In the genomic region with DNA sequence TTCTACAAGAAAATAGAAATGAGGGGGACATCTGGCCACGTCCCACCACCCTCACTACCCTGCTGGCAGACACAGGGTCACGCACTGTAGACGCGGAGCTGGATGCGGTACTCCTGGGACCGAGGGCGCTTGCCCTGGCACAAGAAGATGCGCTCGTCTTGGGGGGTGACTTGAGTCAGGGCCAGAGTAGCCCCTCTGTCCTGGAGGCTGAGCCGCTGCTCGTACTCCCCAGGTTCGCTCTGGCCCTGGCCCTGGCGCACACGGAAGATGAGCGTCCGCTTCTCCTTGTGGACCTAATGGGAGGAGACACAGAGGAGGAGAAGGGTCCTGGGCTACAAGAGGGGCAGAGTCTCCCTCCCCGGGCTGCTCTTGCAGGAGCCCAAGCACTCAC, we compare ENCODE assay signal across 8 cellular contexts. TPM values are rescaled to one million over a fixed set of nuclear protein-coding genes. Genes with fewer than 3 reads are reported as not detected.
DNase-seq lines count a peak whose midpoint lies in the region; ATAC-seq and TF ChIP-seq lines count a peak whose summit lies in the region.
"Had no signal": no experiment of that assay in that cellular context is flagged by ENCODE, and none has a peak within 500 bp of the region (broad histone marks: within the 10 kb centered on the region; RNA-seq: fewer than 3 reads in every experiment).

No MANE protein-coding gene starts in this region.

- H3K4me1 ChIP-seq in HUES64 (ENCODE audit: insufficient read depth, low read length) (peaks cover 32% of the 10 kb centered on the region), subcutaneous abdominal adipose tissue (ENCODE audit: control insufficient read depth in 5 of 5, insufficient read depth in 5 of 5, low read length in 5 of 5) (peaks cover 12 to 96% (median 80%) of the 10 kb centered on the region in 5 donors)

- H3K36me3 ChIP-seq in HUES64 (ENCODE audit: insufficient read depth, low read length) (peaks cover 38% of the 10 kb centered on the region), kidney epithelial cell (ENCODE audit: control insufficient read depth, insufficient read depth, low read length) (peaks cover 2% of the 10 kb centered on the region), subcutaneous abdominal adipose tissue (ENCODE audit: control insufficient read depth in 5 of 5, insufficient read depth in 5 of 5, low read length in 5 of 5) (peaks cover 3 to 52% (median 46%) of the 10 kb centered on the region in 5 donors)

- peaks cover 31% of the 10 kb centered on the region for H3K4me1 Mint-ChIP-seq in activated CD8-positive, alpha-beta T cell treated with anti-CD3 and anti-CD28 coated beads, Interleukin-2, amount 10 ng/mL, durations not matched to agents 7 days and 5 days (ENCODE audit: low read depth)

- H3K9me3 Mint-ChIP-seq in activated CD8-positive, alpha-beta T cell treated with anti-CD3 and anti-CD28 coated beads, Interleukin-2, amount 10 ng/mL, durations not matched to agents 7 days and 5 days (ENCODE audit: insufficient read depth), result no peaks in the 10 kb centered on the region

- CTCF ChIA-PET in activated CD8-positive, alpha-beta T cell treated with anti-CD3 and anti-CD28 coated beads, Interleukin-2, amount 10 ng/mL, durations not matched to agents 7 days and 5 days (lab: Charles Lee), result interaction anchor here (0.8 to 2.4 kb wide), 7 partner anchors 9 to 109 kb away, joined by 3 to 11 read pairs (median 4); partner anchors contain the start of gene CBL

- H3K9ac ChIP-seq in HUES64 (ENCODE audit: low read depth, low read length) (peak overlapping the region; percentile 39; the same call in 1 of the 2 replicates), subcutaneous abdominal adipose tissue (ENCODE audit: low read length in 5 of 5) (peak overlapping the region; percentile 80 to 91 (median 87))

- WGBS in HUES64, result 84% methylated on average over 17 of the region's 17 CpGs

- peak overlapping the region; percentile 70 for H3K4me3 ChIP-seq in HUES64 (ENCODE audit: low read length)
- peak overlapping the region; percentile 75 for H3K4me3 ChIP-seq in kidney epithelial cell (ENCODE audit: low read depth, low read length)
- peak overlapping the region; percentile 71 to 82 (median 77) for H3K4me3 ChIP-seq in subcutaneous abdominal adipose tissue (ENCODE audit: low read depth in 1 of 5, low read length in 5 of 5)
- H3K4me3 ChIP-seq: SK-N-MC had no signal

- no peak for ATAC-seq in activated CD8-positive, alpha-beta T cell treated with anti-CD3 and anti-CD28 coated beads, Interleukin-2, amount 10 ng/mL, durations not matched to agents 7 days and 5 days

- H3K27ac Mint-ChIP-seq in activated CD8-positive, alpha-beta T cell treated with anti-CD3 and anti-CD28 coated beads, Interleukin-2, amount 10 ng/mL, durations not matched to agents 7 days and 5 days, result no peak overlapping the region

- POLR2A ChIA-PET in activated CD8-positive, alpha-beta T cell treated with anti-CD3 and anti-CD28 coated beads, Interleukin-2, amount 10 ng/mL, durations not matched to agents 7 days and 5 days (lab: Charles Lee), result interaction anchor here (0.8 to 1.5 kb wide), 2 partner anchors 109 to 247 kb away, joined by 3 to 5 read pairs; partner anchors contain the start of genes CBL and VPS11

- peak overlapping the region; percentile 50 for H3K4me3 Mint-ChIP-seq in activated CD8-positive, alpha-beta T cell treated with anti-CD3 and anti-CD28 coated beads, Interleukin-2, amount 10 ng/mL, durations not matched to agents 7 days and 5 days

- H3K27me3 Mint-ChIP-seq in activated CD8-positive, alpha-beta T cell treated with anti-CD3 and anti-CD28 coated beads, Interleukin-2, amount 10 ng/mL, durations not matched to agents 7 days and 5 days (ENCODE audit: low read depth), result peaks cover 19% of the 10 kb centered on the region

- TF ChIP-seq CTCF in kidney epithelial cell (IDR thresholded peaks at IDR 0.05; ENCODE audit: insufficient read depth, low read length, poor library complexity, severe bottlenecking), result no peak

- H3K27me3 ChIP-seq in HUES64 (ENCODE audit: insufficient read depth, low read length) (peaks cover 34% of the 10 kb centered on the region), kidney epithelial cell (ENCODE audit: control insufficient read depth, insufficient read depth, low read length) (no peaks in the 10 kb centered on the region), subcutaneous abdominal adipose tissue (ENCODE audit: control insufficient read depth in 5 of 5, insufficient read depth in 4 of 5, low read length in 5 of 5) (peaks cover 0 to 7% (median 6%) of the 10 kb centered on the region in 5 donors)

- H3K27ac ChIP-seq in HUES64 (ENCODE audit: low read depth, low read length) (no peak overlapping the region), subcutaneous abdominal adipose tissue (ENCODE audit: low read depth, low read length) (peak overlapping the region; percentile 95)
- H3K27ac ChIP-seq: SK-N-MC had no signal

- no peaks in the 10 kb centered on the region for H3K9me3 ChIP-seq in HUES64 (ENCODE audit: insufficient read depth, low read depth, low read length)
- H3K9me3 ChIP-seq in subcutaneous abdominal adipose tissue (ENCODE audit: control insufficient read depth in 5 of 5, low read length in 5 of 5), result no peaks in the 10 kb centered on the region

- no peak for DNase-seq in activated CD8-positive, alpha-beta T cell treated with anti-CD3 and anti-CD28 coated beads, Interleukin-2, amount 10 ng/mL, durations not matched to agents 7 days and 5 days
- DNase-seq in kidney epithelial cell (ENCODE audit: low read depth), result no peak
- no peak for DNase-seq in T-helper 1 cell
- DNase-seq in HK-2 (ENCODE audit: unreplicated experiment), result no peak
- DNase-seq in NCI-H1092 treated with DMSO at 0.1 percent for 48 hours (lab: John Stamatoyannopoulos, UW), result no peak

- no peaks in the 10 kb centered on the region for H3K36me3 Mint-ChIP-seq in activated CD8-positive, alpha-beta T cell treated with anti-CD3 and anti-CD28 coated beads, Interleukin-2, amount 10 ng/mL, durations not matched to agents 7 days and 5 days (ENCODE audit: low read depth)

RNA-seq across cellular contexts. Expression of gene MCAM, which starts 2.2 kb away (rescaled TPM):
- polyA plus RNA-seq in HUES64 (2013, experiment 1 of 2), result 13.1 TPM
- polyA plus RNA-seq in HUES64 (2013, experiment 2 of 2), result 12.7 TPM
- total RNA-seq in activated CD8-positive, alpha-beta T cell treated with anti-CD3 and anti-CD28 coated beads, Interleukin-2, amount 10 ng/mL, durations not matched to agents 7 days and 5 days, result 1 to 10 TPM; 2.9 to 4.4 TPM
- 563 and 601 TPM in 2 replicates for total RNA-seq in kidney epithelial cell

RNA-seq across cellular contexts. Expression of gene RNF26, which starts 19.6 kb away (rescaled TPM):
- polyA plus RNA-seq in HUES64 (2013, experiment 1 of 2), result 43.1 TPM
- 56.8 TPM for polyA plus RNA-seq in HUES64 (2013, experiment 2 of 2)
- 10 to 100 TPM; 40.5 to 41.8 TPM for total RNA-seq in activated CD8-positive, alpha-beta T cell treated with anti-CD3 and anti-CD28 coated beads, Interleukin-2, amount 10 ng/mL, durations not matched to agents 7 days and 5 days
- total RNA-seq in kidney epithelial cell, result 17.8 and 20.5 TPM in 2 replicates

RNA-seq across cellular contexts. Expression of gene C1QTNF5, which starts 25.9 kb away (rescaled TPM):
- 1.1 TPM for polyA plus RNA-seq in HUES64 (2013, experiment 1 of 2)
- polyA plus RNA-seq in HUES64 (2013, experiment 2 of 2), result 2.3 TPM
- total RNA-seq in activated CD8-positive, alpha-beta T cell treated with anti-CD3 and anti-CD28 coated beads, Interleukin-2, amount 10 ng/mL, durations not matched to agents 7 days and 5 days, result not detected
- total RNA-seq in kidney epithelial cell, result 2.9 and 6.2 TPM in 2 replicates

RNA-seq across cellular contexts. Expression of gene MFRP, which starts 31.8 kb away (rescaled TPM):
- polyA plus RNA-seq in HUES64 (2013, experiment 1 of 2), result not detected
- not detected for polyA plus RNA-seq in HUES64 (2013, experiment 2 of 2)
- not detected for total RNA-seq in activated CD8-positive, alpha-beta T cell treated with anti-CD3 and anti-CD28 coated beads, Interleukin-2, amount 10 ng/mL, durations not matched to agents 7 days and 5 days
- not detected in 2 replicates for total RNA-seq in kidney epithelial cell

Comparison
In these comparisons a context has a peak if more than half of its experiments do, and no peak if none do; other contexts are left out.
1. RNA of gene MCAM, which starts 2.2 kb away (total RNA-seq): 563 to 601 TPM in kidney epithelial cell; 2.9 to 4.4 TPM in activated CD8-positive, alpha-beta T cell treated with anti-CD3 and anti-CD28 coated beads, Interleukin-2, amount 10 ng/mL, durations not matched to agents 7 days and 5 days; every median in the first group is over 100 times any median in the second.
2. Peak in every context shown above with its lines, with median percentiles within 50 percentile points of each other: H3K4me3 ChIP-seq.